Comparison of ENCODE assay signal across 18 cellular contexts in genomic region chr5:112933651-112934365, GRCh38. TPM values are rescaled to one million over a fixed set of nuclear protein-coding genes. Genes with fewer than 3 reads are reported as not detected.
A peak's percentile ranks its signal among the peaks of the same experiment; 100 is the strongest.
DNase-seq lines count a peak whose midpoint lies in the region; ATAC-seq and TF ChIP-seq lines count a peak whose summit lies in the region.
"Had no signal": no experiment of that assay in that cellular context is flagged by ENCODE, and none has a peak within 500 bp of the region (broad histone marks: within the 10 kb centered on the region; RNA-seq: fewer than 3 reads in every experiment).

No MANE protein-coding gene starts in this region.

- H3K4me3 ChIP-seq in BJ (ENCODE audit: low read depth, low read length), result no peak overlapping the region
- no peak overlapping the region for H3K4me3 ChIP-seq in IMR-90 (ENCODE audit: insufficient read depth, low read depth, low read length)
- H3K4me3 ChIP-seq in mammary epithelial cell (replicated peaks in 1 of 3; ENCODE audit: insufficient read depth in 1 of 3, low read depth in 2 of 3, low read length in 3 of 3), result no peak overlapping the region
- no peak overlapping the region for H3K4me3 ChIP-seq in osteoblast (ENCODE audit: insufficient read depth, low read length)
- H3K4me3 ChIP-seq: cardiac muscle cell had no signal

- peak overlapping the region; percentile 59; the same call in 1 of the 2 replicates for H3K4me2 ChIP-seq in IMR-90 (ENCODE audit: low read depth, low read length)
- no peak overlapping the region for H3K4me2 ChIP-seq in mammary epithelial cell (ENCODE audit: insufficient read depth, low read depth, low read length)
- peak overlapping the region; percentile 2 for H3K4me2 ChIP-seq in osteoblast (ENCODE audit: insufficient read depth, low read length)

- H3K27ac ChIP-seq in IMR-90 (ENCODE audit: insufficient read depth, low read length), result no peak overlapping the region; the same call in 1 of the 2 replicates
- no peak overlapping the region for H3K27ac ChIP-seq in mammary epithelial cell (ENCODE audit: insufficient read depth, low read depth, low read length)
- peak overlapping the region; percentile 39 for H3K27ac ChIP-seq in osteoblast (ENCODE audit: low read depth, low read length)
- H3K27ac ChIP-seq: cardiac muscle cell had no signal

- H3K27me3 ChIP-seq in BJ (ENCODE audit: control insufficient read depth, insufficient read depth, low read length), result peaks cover 4% of the 10 kb centered on the region
- no peaks in the 10 kb centered on the region for H3K27me3 ChIP-seq in IMR-90 (ENCODE audit: control insufficient read depth, insufficient read depth, low read length)
- no peaks in the 10 kb centered on the region for H3K27me3 ChIP-seq in mammary epithelial cell (ENCODE audit: insufficient read depth, low read length)
- H3K27me3 ChIP-seq in osteoblast (ENCODE audit: insufficient read depth, low read length), result no peaks in the 10 kb centered on the region
- H3K27me3 ChIP-seq: cardiac muscle cell had no signal

- no peak overlapping the region for H2AK5ac ChIP-seq in IMR-90 (ENCODE audit: low read depth, low read length)

- ATAC-seq in IMR-90 (ENCODE audit: low read depth), result peak; percentile 87
- no peak for ATAC-seq in GM18873 (IDR thresholded peaks at IDR 0.05; ENCODE audit: low FRiP score, unreplicated experiment)
- ATAC-seq: natural killer cell treated with Interleukin-12 subunit alpha and Interleukin-12 subunit beta and Interleukin-15 and Interleukin-18, amount 100 ng/mL, for 72 hours; right cardiac atrium; stimulated activated memory B cell treated with anti-CD40 and anti-IgM and Interleukin-4, amounts not matched to agents 10 μg/mL and 1 μg/mL and 100 μg/mL, for 72 hours had no signal

- H3K79me2 ChIP-seq in mammary epithelial cell (ENCODE audit: insufficient read depth, low read length), result no peaks in the 10 kb centered on the region
- no peaks in the 10 kb centered on the region for H3K79me2 ChIP-seq in osteoblast (ENCODE audit: insufficient read depth, low read length)

- TF ChIP-seq CTCF in BJ (IDR thresholded peaks at IDR 0.05; ENCODE audit: insufficient read depth, low read depth, low read length) (no peak), IMR-90 (conservative IDR thresholded peaks at IDR 0.05; ENCODE audit: low read depth, low read length) (no peak), mammary epithelial cell (conservative IDR thresholded peaks at IDR 0.05 in 1 of 2, IDR thresholded peaks at IDR 0.05 in 1 of 2; ENCODE audit: extremely low read depth in 1 of 2, insufficient read depth in 1 of 2, low read depth in 1 of 2, low read length in 2 of 2) (no peak), osteoblast (IDR thresholded peaks at IDR 0.05; ENCODE audit: extremely low read depth, low read depth, low read length) (no peak)

- H2BK5ac ChIP-seq in IMR-90 (ENCODE audit: low read depth, low read length, poor library complexity, severe bottlenecking), result peak overlapping the region; percentile 35

- BruUV-seq in IMR-90 (replicated peaks; lab: Mats Ljungman, UMichigan) (no TSS peak), mammary epithelial cell (replicated peaks; lab: Mats Ljungman, UMichigan) (no TSS peak)

- H3K23ac ChIP-seq in IMR-90 (ENCODE audit: low read depth, low read length), result no peak overlapping the region

- H3K4ac ChIP-seq in IMR-90 (ENCODE audit: low read depth, low read length), result no peak overlapping the region

- H2BK20ac ChIP-seq in IMR-90 (ENCODE audit: low read depth, low read length), result peak overlapping the region; percentile 20; the same call in 1 of the 2 replicates

- H3K14ac ChIP-seq in IMR-90 (replicated peaks; ENCODE audit: low read depth, low read length), result no peak overlapping the region

- POLR2A ChIA-PET in BJ (lab: Charles Lee) (interaction anchor here (1.0 kb wide), 1 partner anchor 25 kb away, joined by 3 read pairs; no protein-coding TSS in a partner anchor), IMR-90 (lab: Charles Lee; ENCODE audit: unreplicated experiment) (no interaction called here)

- no peak for TF ChIP-seq POLR2A in IMR-90 (IDR thresholded peaks at IDR 0.05; ENCODE audit: low read depth, low read length)

- H3K18ac ChIP-seq in IMR-90 (ENCODE audit: low read depth, low read length), result peak overlapping the region; percentile 3; the same call in 1 of the 2 replicates

- H4K5ac ChIP-seq in IMR-90 (ENCODE audit: low read depth, low read length), result peak overlapping the region; percentile 59; the same call in 1 of the 2 replicates

- H2AK9ac ChIP-seq in IMR-90 (replicated peaks; ENCODE audit: low read depth, low read length, poor library complexity), result no peak overlapping the region

- H4K20me1 ChIP-seq in IMR-90 (ENCODE audit: insufficient read depth, low read length) (no peaks in the 10 kb centered on the region), mammary epithelial cell (ENCODE audit: insufficient read depth, low read length) (no peaks in the 10 kb centered on the region), osteoblast (ENCODE audit: insufficient read depth, low read length) (no peaks in the 10 kb centered on the region)

- no peak overlapping the region for H4K91ac ChIP-seq in IMR-90 (ENCODE audit: insufficient read depth, low read depth, low read length)

- H3K79me1 ChIP-seq in IMR-90 (ENCODE audit: low read depth in 1 of 2, low read length in 2 of 2), result no peaks in the 10 kb centered on the region; a peak in 1 of 4 replicates

- H3K9me3 ChIP-seq in IMR-90 (ENCODE audit: control insufficient read depth, insufficient read depth, low read length) (no peaks in the 10 kb centered on the region), mammary epithelial cell (replicated peaks; ENCODE audit: insufficient read depth, low read length) (no peaks in the 10 kb centered on the region), osteoblast (ENCODE audit: low read depth, low read length) (no peaks in the 10 kb centered on the region)

- DNase-seq in BJ (ENCODE audit: low read depth) (peak; percentile 85), IMR-90 (peak; percentile 88), mammary epithelial cell (peak; percentile 47), osteoblast (ENCODE audit: insufficient read length, low spot score, missing footprints) (peak; percentile 74), posterior vena cava (ENCODE audit: low spot score) (no peak), hippocampal formation (lab: John Stamatoyannopoulos, UW) (no peak)
- DNase-seq in stimulated activated CD4-positive, alpha-beta T cell treated with anti-CD3 and anti-CD28 coated beads, Interleukin-2, amount 100 ng/mL, for 48 hours, result no peak
- DNase-seq: activated CD4-positive, alpha-beta T cell treated with anti-CD3 and anti-CD28 coated beads, Interleukin-2, amount 50 U/mL, for 4 hours; activated naive CD4-positive, alpha-beta T cell; H7; Karpas-422; NCI-H1930; right cardiac atrium; stimulated activated CD4-positive, alpha-beta T cell treated with anti-CD3 and anti-CD28 coated beads, Interleukin-4, amount 100 ng/mL, for 4 hours had no signal

- dilution Hi-C loops in IMR-90 (cut with HindIII; ENCODE audit: low sequenced_read_pairs, unreplicated experiment), result no loop called here
- dilution Hi-C loops in mammary epithelial cell (cut with HindIII; ENCODE audit: low sequenced_read_pairs), result no loop called here

- H3K36me3 ChIP-seq in BJ (ENCODE audit: control insufficient read depth, insufficient read depth, low read length), result no peaks in the 10 kb centered on the region
- H3K36me3 ChIP-seq in IMR-90 (ENCODE audit: control insufficient read depth, insufficient read depth, low read length), result no peaks in the 10 kb centered on the region
- no peaks in the 10 kb centered on the region for H3K36me3 ChIP-seq in mammary epithelial cell (ENCODE audit: insufficient read depth, low read length)
- H3K36me3 ChIP-seq in osteoblast (ENCODE audit: insufficient read depth, low read length), result no peaks in the 10 kb centered on the region
- H3K36me3 ChIP-seq: cardiac muscle cell had no signal

- in situ Hi-C loops in IMR-90 (cut with MboI; ENCODE audit: low sequenced_read_pairs), result no loop called here
- in situ Hi-C loops in mammary epithelial cell (cut with MboI; ENCODE audit: low sequenced_read_pairs in 2 of 2), result no loop called here

- no CpG with 5 or more reads among the region's 1 CpG for whole genome bisulfite sequencing in IMR-90 (ENCODE audit: extremely low coverage in 2 of 2, insufficient read length in 1 of 2), 2 experiments
- WGBS in mammary epithelial cell (ENCODE audit: low coverage, missing lambda C conversion rate), result 88% methylated on average over 1 of the region's 1 CpG

- CTCF ChIA-PET in BJ (lab: Yijun Ruan, JAX), result no interaction called here
- CTCF ChIA-PET in IMR-90 (lab: Yijun Ruan, JAX), result no interaction called here
- CTCF ChIA-PET in mammary epithelial cell (lab: Charles Lee; ENCODE audit: low non-redundant PET), result no interaction called here

- H3K9ac ChIP-seq in IMR-90 (ENCODE audit: low read depth, low read length) (no peak overlapping the region), mammary epithelial cell (ENCODE audit: insufficient read depth, low read length) (no peak overlapping the region)

- intact Hi-C loops in IMR-90 (cut with micrococcal nuclease) (loop anchor here (1.0 kb wide), 1 partner anchor 12 kb away; the partner anchor contains the start of gene REEP5), mammary epithelial cell (cut with micrococcal nuclease) (no loop called here), posterior vena cava (cut with DNase I) (no loop called here)

- no peak for TF ChIP-seq RAD21 in IMR-90 (IDR thresholded peaks at IDR 0.05; ENCODE audit: low read length)

- H3K4me1 ChIP-seq in IMR-90 (ENCODE audit: control insufficient read depth, insufficient read depth, low read length) (peaks cover 8% of the 10 kb centered on the region), mammary epithelial cell (ENCODE audit: insufficient read depth, low read length) (no peaks in the 10 kb centered on the region), osteoblast (ENCODE audit: insufficient read depth, low read length) (peaks cover 19% of the 10 kb centered on the region)

- H3K56ac ChIP-seq in IMR-90 (ENCODE audit: extremely low read depth, insufficient read depth, low read length), result no peak overlapping the region

- no peak overlapping the region for H2BK15ac ChIP-seq in IMR-90 (ENCODE audit: low read depth, low read length)

- H2AFZ ChIP-seq in IMR-90 (replicated peaks; ENCODE audit: low read length, poor library complexity) (no peak overlapping the region), mammary epithelial cell (ENCODE audit: low read depth, low read length) (no peak overlapping the region), osteoblast (ENCODE audit: low read length) (no peak overlapping the region)

- H3K9me1 ChIP-seq in IMR-90 (ENCODE audit: insufficient read depth, low read length), result peaks cover 2% of the 10 kb centered on the region; the same call in 1 of the 2 replicates

- H4K8ac ChIP-seq in IMR-90 (ENCODE audit: low read depth in 2 of 2, low read length in 2 of 2), result no peak overlapping the region

- H2BK120ac ChIP-seq in IMR-90 (ENCODE audit: low read depth, low read length), result no peak overlapping the region

RNA-seq across cellular contexts. Expression of gene REEP5, which starts 11.8 kb away (rescaled TPM):
- polyA plus RNA-seq in BJ (2011; rRNA removed) (278 and 334 TPM in 2 replicates), IMR-90 (2012; rRNA removed) (82.0 and 138 TPM in 2 replicates), mammary epithelial cell (154 TPM)
- 162 and 190 TPM in 2 replicates for polyA minus RNA-seq in BJ (2011; rRNA and poly(A)+ RNA removed)
- total RNA-seq in IMR-90 (2012; rRNA removed) (49.3 and 70.3 TPM in 2 replicates), mammary epithelial cell (100 to 1,000 TPM in 1 of 2 donors, 10 to 100 TPM in 1; 60.7 to 102 TPM), osteoblast (37.3 and 38.0 TPM in 2 replicates), posterior vena cava (10 to 100 TPM; 63.8 to 76.3 TPM)
- polyA plus RNA-seq in IMR-90 (2012; cell fraction: cytosol; rRNA removed), result 66.1 and 66.5 TPM in 2 replicates
- polyA plus RNA-seq in IMR-90 (2012; cell fraction: nucleus; rRNA removed; ENCODE audit: low replicate concordance), result 16.5 and 39.0 TPM in 2 replicates
- polyA minus RNA-seq in mammary epithelial cell, result 330 TPM

RNA-seq across cellular contexts. Expression of gene DCP2, which starts 42.8 kb away (rescaled TPM):
- polyA plus RNA-seq in BJ (2011; rRNA removed) (6.4 and 9.9 TPM in 2 replicates), IMR-90 (2012; rRNA removed) (6.2 and 6.9 TPM in 2 replicates), mammary epithelial cell (9.0 TPM)
- polyA minus RNA-seq in BJ (2011; rRNA and poly(A)+ RNA removed), result 14.1 and 18.0 TPM in 2 replicates
- total RNA-seq in IMR-90 (2012; rRNA removed) (18.6 and 30.6 TPM in 2 replicates), mammary epithelial cell (10 to 100 TPM; 28.3 to 31.7 TPM), osteoblast (27.9 and 31.5 TPM in 2 replicates), posterior vena cava (10 to 100 TPM; 31.7 to 32.2 TPM)
- polyA plus RNA-seq in IMR-90 (2012; cell fraction: cytosol; rRNA removed), result 1.2 and 3.6 TPM in 2 replicates
- polyA plus RNA-seq in IMR-90 (2012; cell fraction: nucleus; rRNA removed; ENCODE audit: low replicate concordance), result 3.2 and 4.9 TPM in 2 replicates
- polyA minus RNA-seq in mammary epithelial cell, result 10.7 TPM

Comparison
In these comparisons a context has a peak if more than half of its experiments do, and no peak if none do; other contexts are left out.
1. DNase-seq: peak in BJ (single experiment), IMR-90 (single experiment), mammary epithelial cell (single experiment) and osteoblast (single experiment); none in posterior vena cava (single experiment), stimulated activated CD4-positive, alpha-beta T cell treated with anti-CD3 and anti-CD28 coated beads, Interleukin-2, amount 100 ng/mL, for 48 hours (0 of 2) and hippocampal formation (0 of 2).